In genomic region chr6:158038291-158039177, GRCh38 we compare ENCODE assay signal across 20 cellular contexts. TPM values are rescaled to one million over a fixed set of nuclear protein-coding genes. Genes with fewer than 3 reads are reported as not detected.
DNase-seq lines count a peak whose midpoint lies in the region; ATAC-seq, FAIRE-seq and TF ChIP-seq lines count a peak whose summit lies in the region.
"Had no signal": no experiment of that assay in that cellular context is flagged by ENCODE, and none has a peak within 500 bp of the region (broad histone marks: within the 10 kb centered on the region; RNA-seq: fewer than 3 reads in every experiment).

No MANE protein-coding gene starts in this region.

- peaks cover 32% of the 10 kb centered on the region for H3K36me3 Mint-ChIP-seq in endodermal cell (ENCODE audit: low read depth)

- intact Hi-C loops in posterior vena cava (cut with DNase I) = no loop called here

- no peaks in the 10 kb centered on the region for H3K27me3 Mint-ChIP-seq in endodermal cell (ENCODE audit: insufficient read depth)
- H3K27me3 Mint-ChIP-seq: activated naive CD4-positive, alpha-beta T cell treated with anti-CD3 and anti-CD28 coated beads, Interleukin-2, amount 50 U/mL, for 24 hours; natural killer cell treated with Interleukin-12 subunit alpha and Interleukin-12 subunit beta and Interleukin-15 and Interleukin-18, amount 100 ng/mL, for 72 hours had no signal

- H3K27ac Mint-ChIP-seq in endodermal cell = peak overlapping the region; percentile 64
- H3K27ac Mint-ChIP-seq: CD8-positive, alpha-beta T cell had no signal

- peaks cover 2% of the 10 kb centered on the region for H3K9me3 Mint-ChIP-seq in endodermal cell
- H3K9me3 Mint-ChIP-seq: activated naive CD4-positive, alpha-beta T cell treated with anti-CD3 and anti-CD28 coated beads, Interleukin-2, amount 50 U/mL, for 24 hours; CD8-positive, alpha-beta T cell; natural killer cell treated with Interleukin-12 subunit alpha and Interleukin-12 subunit beta and Interleukin-15 and Interleukin-18, amount 100 ng/mL, for 72 hours had no signal

- peaks cover 12% of the 10 kb centered on the region for H3K36me3 ChIP-seq in endodermal cell (ENCODE audit: control insufficient read depth, insufficient read depth, low read length)

- H3K9ac ChIP-seq in endodermal cell (ENCODE audit: extremely low read depth, low read length, poor library complexity, severe bottlenecking) = no peak overlapping the region

- H3K9me3 ChIP-seq in endodermal cell (ENCODE audit: control insufficient read depth, low read length) = no peaks in the 10 kb centered on the region
- H3K9me3 ChIP-seq: left lung, Peyer's patch had no signal

- H3K27ac ChIP-seq in endodermal cell (ENCODE audit: low read depth, low read length) = no peak overlapping the region
- H3K27ac ChIP-seq: 22Rv1, left lung had no signal

- no peak for FAIRE-seq in H54 (lab: Jason Lieb, UNC)
- FAIRE-seq: G401.6 had no signal

- WGBS in endodermal cell (ENCODE audit: insufficient coverage in 1 of 2, insufficient read length in 1 of 2), 2 experiments = 75 to 89% methylated on average over 10 to 21 of the region's 21 CpGs

- no peak for TF ChIP-seq POLR2A in H54 (IDR thresholded peaks at IDR 0.05; ENCODE audit: low read depth, low read length)

- no peak overlapping the region for H3K4me3 ChIP-seq in endodermal cell (ENCODE audit: low read length)
- H3K4me3 ChIP-seq: left lung, Peyer's patch had no signal

- no peak overlapping the region for H3K4me3 Mint-ChIP-seq in endodermal cell
- H3K4me3 Mint-ChIP-seq: activated naive CD4-positive, alpha-beta T cell treated with anti-CD3 and anti-CD28 coated beads, Interleukin-2, amount 50 U/mL, for 24 hours; CD8-positive, alpha-beta T cell had no signal

- H3K4me1 Mint-ChIP-seq in endodermal cell = peaks cover 36% of the 10 kb centered on the region

- TF ChIP-seq CTCF in endodermal cell (conservative IDR thresholded peaks at IDR 0.05) = no peak

- peak; percentile 44 for DNase-seq in NCI-H2171 treated with DMSO at 0.1 percent for 48 hours (lab: John Stamatoyannopoulos, UW)
- DNase-seq in NCI-H2171 (lab: John Stamatoyannopoulos, UW) = no peak
- DNase-seq in LHCN-M2 (ENCODE audit: low read depth) = peak; percentile 38
- peak; percentile 70 for DNase-seq in endodermal cell
- DNase-seq in posterior vena cava (ENCODE audit: low spot score) = peak; percentile 68
- DNase-seq in H54 (ENCODE audit: insufficient read length, low spot score) = no peak
- DNase-seq in NCI-H774 (lab: John Stamatoyannopoulos, UW) = no peak
- DNase-seq: CD8-positive, alpha-beta T cell; hippocampal formation; KG1; NCI-H1436; NCI-H510A treated with DMSO at 0.1 percent for 48 hours; Peyer's patch; stimulated activated CD4-positive, alpha-beta T cell treated with anti-CD3 and anti-CD28 coated beads, Interleukin-4, amount 100 ng/mL, for 24 hours had no signal

- H3K27me3 ChIP-seq in endodermal cell (ENCODE audit: control insufficient read depth, insufficient read depth, low read length, poor library complexity, severe bottlenecking) = no peaks in the 10 kb centered on the region
- H3K27me3 ChIP-seq: left lung, Peyer's patch had no signal

- H3K4me1 ChIP-seq in endodermal cell (ENCODE audit: control insufficient read depth, insufficient read depth, low read length) = peaks cover 11% of the 10 kb centered on the region

- no peak for ATAC-seq in GM21526 (IDR thresholded peaks at IDR 0.05; ENCODE audit: low FRiP score, unreplicated experiment)
- ATAC-seq: CD8-positive, alpha-beta T cell; left lung had no signal

RNA-seq across cellular contexts. Expression of gene SYNJ2, which starts 56.9 kb away (rescaled TPM):
- total RNA-seq in LHCN-M2 (2014; rRNA removed) (9.8 and 11.7 TPM in 2 replicates), endodermal cell (10 to 100 TPM; 21.2 to 32.8 TPM), posterior vena cava (10 to 100 TPM; 19.6 to 30.4 TPM)
- polyA plus RNA-seq in LHCN-M2 (2012) = 9.4 TPM
- polyA plus RNA-seq in endodermal cell (2013, experiment 1 of 2) = 4.3 TPM
- 4.7 TPM for polyA plus RNA-seq in endodermal cell (2013, experiment 2 of 2)

Comparison
In these comparisons a context has a peak if more than half of its experiments do, and no peak if none do; other contexts are left out.
1. DNase-seq: peak in NCI-H2171 treated with DMSO at 0.1 percent for 48 hours (single experiment), LHCN-M2 (single experiment), endodermal cell (single experiment) and posterior vena cava (single experiment); none in NCI-H2171 (single experiment), H54 (single experiment) and NCI-H774 (single experiment).